21 cellular contexts compared by ENCODE assay signal in the genomic region with DNA sequence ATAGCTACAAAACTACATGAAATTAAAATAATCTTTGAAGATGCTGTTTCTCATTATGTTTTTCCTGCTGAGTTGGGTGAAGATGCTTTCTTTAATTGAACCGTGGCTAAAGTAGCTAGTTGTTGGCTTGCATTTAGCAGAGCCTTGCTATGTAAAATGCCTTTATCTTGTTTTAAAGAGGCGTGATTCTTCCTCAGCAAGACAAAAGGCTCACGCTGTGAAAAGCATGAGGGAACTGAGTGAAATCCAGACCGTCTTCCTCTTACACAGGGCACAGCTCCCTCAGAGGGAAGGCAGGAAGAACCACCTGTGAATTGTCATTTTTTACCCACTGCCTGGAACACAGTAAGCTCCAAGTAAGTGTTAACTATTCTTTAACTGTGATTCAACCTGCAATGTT. TPM values are rescaled to one million over a fixed set of nuclear protein-coding genes. Genes with fewer than 3 reads are reported as not detected.
DNase-seq lines count a peak whose midpoint lies in the region; TF ChIP-seq lines count a peak whose summit lies in the region.
"Had no signal": no experiment of that assay in that cellular context is flagged by ENCODE, and none has a peak within 500 bp of the region (broad histone marks: within the 10 kb centered on the region; RNA-seq: fewer than 3 reads in every experiment).

No MANE protein-coding gene starts in this region.

- no peak overlapping the region for H2BK5ac ChIP-seq in neuronal stem cell (ENCODE audit: low read length)

- peaks cover 0 to 27% of the 10 kb centered on the region in 2 donors for H3K4me1 ChIP-seq in neuronal stem cell (ENCODE audit: control insufficient read depth in 2 of 2, insufficient read depth in 1 of 2, low read depth in 1 of 2, low read length in 2 of 2)
- H3K4me1 ChIP-seq in transverse colon = no peaks in the 10 kb centered on the region
- no peaks in the 10 kb centered on the region for H3K4me1 ChIP-seq in ascending aorta
- H3K4me1 ChIP-seq: Caco-2 had no signal

- intact Hi-C loops in transverse colon (cut with DNase I; ENCODE audit: low total_unique reads) = no loop called here
- intact Hi-C loops in ascending aorta (cut with DNase I) = no loop called here

- H3K4ac ChIP-seq in neuronal stem cell (ENCODE audit: low read length) = no peak overlapping the region

- no peak for TF ChIP-seq POLR2A in transverse colon (IDR thresholded peaks at IDR 0.05)

- no peak overlapping the region for H3K9ac ChIP-seq in neuronal stem cell (ENCODE audit: low read depth, low read length, poor library complexity)

- H3K79me1 ChIP-seq in neuronal stem cell (ENCODE audit: low read depth, low read length) = no peaks in the 10 kb centered on the region

- H3K14ac ChIP-seq in neuronal stem cell (ENCODE audit: low read length) = no peak overlapping the region

- H3K4me3 ChIP-seq in neuronal stem cell (ENCODE audit: low read length in 2 of 2) (no peak overlapping the region), transverse colon (no peak overlapping the region), ascending aorta (no peak overlapping the region)
- H3K4me3 ChIP-seq: MG63 had no signal

- H4K91ac ChIP-seq in neuronal stem cell (ENCODE audit: low read depth, low read length, poor library complexity) = no peak overlapping the region

- no peak overlapping the region for H2AK5ac ChIP-seq in neuronal stem cell (ENCODE audit: low read depth, low read length)

- no peak overlapping the region for H2BK12ac ChIP-seq in neuronal stem cell (ENCODE audit: low read length)

- H3K36me3 ChIP-seq in neuronal stem cell (replicated peaks in 1 of 2; ENCODE audit: control insufficient read depth in 2 of 2, insufficient read depth in 2 of 2, low read length in 2 of 2) = no peaks in the 10 kb centered on the region
- H3K36me3 ChIP-seq in transverse colon = no peaks in the 10 kb centered on the region
- no peaks in the 10 kb centered on the region for H3K36me3 ChIP-seq in ascending aorta
- H3K36me3 ChIP-seq: MG63 had no signal

- peak; percentile 33 for DNase-seq in NCI-H146 (lab: John Stamatoyannopoulos, UW)
- DNase-seq in NCI-H146 treated with DMSO at 0.1 percent for 48 hours (lab: John Stamatoyannopoulos, UW; ENCODE audit: unreplicated experiment) = no peak
- DNase-seq in iPS DF 4.7 (ENCODE audit: extremely low read depth, low spot score) = peak; percentile 96
- peak; percentile 45 for DNase-seq in neuronal stem cell (ENCODE audit: low spot score)
- no peak for DNase-seq in transverse colon
- DNase-seq in SW480 (ENCODE audit: low spot score) = no peak
- no peak for DNase-seq in ascending aorta (ENCODE audit: low spot score in 2 of 2)
- DNase-seq: AML-193, Caco-2, GDM1, GOT3, Kasumi-1, MG63, NCI-H1048, NCI-H1436, NCI-H2081, NCI-H748 treated with DMSO at 0.1 percent for 48 hours, SIG-M5 had no signal

- no CpG with 5 or more reads among the region's 4 CpGs for WGBS in neuronal stem cell (ENCODE audit: extremely low coverage in 2 of 2, insufficient read length in 2 of 2, insufficient replicate concordance in 1 of 2), 2 donors
- 68 to 90% methylated on average over 2 to 4 of the region's 4 CpGs for whole genome bisulfite sequencing in transverse colon (ENCODE audit: low coverage in 1 of 2), 2 donors

- no peak for TF ChIP-seq EP300 in transverse colon (IDR thresholded peaks at IDR 0.05; ENCODE audit: low read depth)

- H3K27ac ChIP-seq in VCaP (peak overlapping the region; percentile 21; the same call in 1 of the 2 replicates), neuronal stem cell (replicated peaks; ENCODE audit: low read length) (peak overlapping the region; percentile 62), transverse colon (no peak overlapping the region), ascending aorta (no peak overlapping the region)
- H3K27ac ChIP-seq: 22Rv1 had no signal

- H4K8ac ChIP-seq in neuronal stem cell (ENCODE audit: low read depth, low read length) = no peak overlapping the region

- no peak overlapping the region for H3K23ac ChIP-seq in neuronal stem cell (ENCODE audit: low read depth, low read length, poor library complexity)

- H2AFZ ChIP-seq in neuronal stem cell (ENCODE audit: low read length) = peak overlapping the region; percentile 9

- no peaks in the 10 kb centered on the region for H3K9me3 ChIP-seq in neuronal stem cell (replicated peaks in 1 of 2; ENCODE audit: control insufficient read depth in 2 of 2, insufficient read depth in 1 of 2, low read depth in 1 of 2, low read length in 2 of 2)
- no peaks in the 10 kb centered on the region for H3K9me3 ChIP-seq in transverse colon
- no peaks in the 10 kb centered on the region for H3K9me3 ChIP-seq in ascending aorta
- H3K9me3 ChIP-seq: Caco-2, MG63 had no signal

- H2BK120ac ChIP-seq in neuronal stem cell (ENCODE audit: low read depth, low read length) = no peak overlapping the region

- H3K27me3 ChIP-seq in neuronal stem cell (ENCODE audit: control insufficient read depth in 3 of 3, insufficient read depth in 3 of 3, low read depth in 1 of 3, low read length in 3 of 3) (peaks cover 0 to 4% (median 0%) of the 10 kb centered on the region in 3 experiments), transverse colon (peaks cover 4% of the 10 kb centered on the region), ascending aorta (no peaks in the 10 kb centered on the region)
- H3K27me3 ChIP-seq: MG63 had no signal

- H3K18ac ChIP-seq in neuronal stem cell (ENCODE audit: low read length) = no peak overlapping the region

- H3K4me2 ChIP-seq in neuronal stem cell (ENCODE audit: insufficient read depth, low read length, poor library complexity, severe bottlenecking) = no peak overlapping the region

- no peak overlapping the region for H2BK15ac ChIP-seq in neuronal stem cell (ENCODE audit: low read length)

- in situ Hi-C loops in transverse colon (cut with MboI; ENCODE audit: low pct_ligation_motif_present in 1 of 4, low pct_unique_long_range_greater_than_20kb in 1 of 4, low sequenced_read_pairs in 3 of 4) = no loop called here

- TF ChIP-seq CTCF in VCaP (conservative IDR thresholded peaks at IDR 0.05) (no peak), transverse colon (IDR thresholded peaks at IDR 0.05) (no peak), ascending aorta (IDR thresholded peaks at IDR 0.05) (no peak)

RNA-seq across cellular contexts. Expression of gene ZNF518B, which starts 39.0 kb away (rescaled TPM):
- polyA plus RNA-seq in neuronal stem cell (2013, experiment 1 of 2) = 20.5 TPM
- 22.0 TPM for polyA plus RNA-seq in neuronal stem cell (2013, experiment 2 of 2)
- total RNA-seq in transverse colon = 10 to 100 TPM in 2 of 4 donors, 1 to 10 TPM in 2; 3.2 to 23.5 (median 12.5) TPM
- 7.3 TPM for total RNA-seq in ascending aorta
- total RNA-seq: Caco-2, HT-29 had no signal

Comparison
In these comparisons a context has a peak if more than half of its experiments do, and no peak if none do; other contexts are left out.
1. DNase-seq: peak in NCI-H146 (single experiment), iPS DF 4.7 (single experiment) and neuronal stem cell (single experiment); none in NCI-H146 treated with DMSO at 0.1 percent for 48 hours (single experiment), transverse colon (single experiment), SW480 (single experiment) and ascending aorta (0 of 2).
2. H3K27ac ChIP-seq: peak in VCaP (single experiment) and neuronal stem cell (single experiment); none in transverse colon (0 of 4) and ascending aorta (0 of 2).